ENCODE assay signal across 22 cellular contexts in genomic region chr5:36214434-36214833, GRCh38. TPM values are rescaled to one million over a fixed set of nuclear protein-coding genes. Genes with fewer than 3 reads are reported as not detected.
A peak's percentile ranks its signal among the peaks of the same experiment; 100 is the strongest.
DNase-seq lines count a peak whose midpoint lies in the region; ATAC-seq, FAIRE-seq and TF ChIP-seq lines count a peak whose summit lies in the region.
"Had no signal": no experiment of that assay in that cellular context is flagged by ENCODE, and none has a peak within 500 bp of the region (broad histone marks: within the 10 kb centered on the region; RNA-seq: fewer than 3 reads in every experiment).

No MANE protein-coding gene starts in this region.

- H3K9me3 ChIP-seq in Loucy (ENCODE audit: insufficient read depth, low read depth, low read length) (no peaks in the 10 kb centered on the region), H1 (ENCODE audit: insufficient read depth in 2 of 2, low read depth in 1 of 2, low read length in 1 of 2) (no peaks in the 10 kb centered on the region), neural progenitor cell (ENCODE audit: low read depth) (no peaks in the 10 kb centered on the region), tibial nerve (no peaks in the 10 kb centered on the region)
- H3K9me3 ChIP-seq: body of pancreas, gastroesophageal sphincter, HAP-1, thoracic aorta had no signal

- TF ChIP-seq CTCF in Loucy (conservative IDR thresholded peaks at IDR 0.05; ENCODE audit: low read length) = peak; percentile 23; the same call in 1 of the 2 replicates
- TF ChIP-seq CTCF in H1 (IDR thresholded peaks at IDR 0.05; ENCODE audit: control extremely low read depth in 1 of 3, insufficient read depth in 1 of 3, low read depth in 1 of 3, low read length in 3 of 3) = no peak; a peak in 1 of 4 replicates
- peak; percentile 24 for TF ChIP-seq CTCF in neural progenitor cell (IDR thresholded peaks at IDR 0.05)
- no peak for TF ChIP-seq CTCF in tibial nerve (IDR thresholded peaks at IDR 0.05)

- no peak overlapping the region for H3K18ac ChIP-seq in H1 (ENCODE audit: extremely low read depth, low read length)

- H3K36me3 Mint-ChIP-seq in neural progenitor cell = peaks cover 12% of the 10 kb centered on the region
- peaks cover 32% of the 10 kb centered on the region for H3K36me3 Mint-ChIP-seq in stimulated activated memory B cell treated with anti-CD40 and anti-IgM and Interleukin-4, amounts not matched to agents 10 μg/mL and 1 μg/mL and 100 μg/mL, for 72 hours

- H2AFZ ChIP-seq in Loucy (ENCODE audit: low read length) = no peak overlapping the region
- H2AFZ ChIP-seq in H1 (ENCODE audit: low read length) = no peak overlapping the region
- no peak overlapping the region for H2AFZ ChIP-seq in neural progenitor cell (replicated peaks)

- CTCF ChIA-PET in H1 (lab: Charles Lee; ENCODE audit: partially characterized antibody) = interaction anchor here (0.6 to 2.0 kb wide), 3 partner anchors 41 to 274 kb away, joined by 3 to 4 read pairs (median 3); no protein-coding TSS in a partner anchor

- H3K14ac ChIP-seq in H1 (ENCODE audit: insufficient read length) = no peak overlapping the region

- H3K23ac ChIP-seq in H1 (ENCODE audit: insufficient read length) = no peak overlapping the region

- H3K27ac ChIP-seq in H1 (ENCODE audit: low read depth, low read length) (no peak overlapping the region), neural progenitor cell (no peak overlapping the region), tibial nerve (no peak overlapping the region)
- H3K27ac ChIP-seq: 22Rv1, body of pancreas, coronary artery, gastroesophageal sphincter, SK-N-MC, thoracic aorta had no signal

- no peaks in the 10 kb centered on the region for H3K23me2 ChIP-seq in H1 (ENCODE audit: low read depth, low read length)

- peaks cover 50% of the 10 kb centered on the region for H3K36me3 ChIP-seq in Loucy (ENCODE audit: insufficient read depth, low read length)
- H3K36me3 ChIP-seq in H1 (ENCODE audit: control insufficient read depth in 2 of 4, insufficient read depth in 4 of 4, low read length in 3 of 4) = no peaks in the 10 kb centered on the region; a peak in 1 of 8 replicates
- peaks cover 10% of the 10 kb centered on the region for H3K36me3 ChIP-seq in neural progenitor cell
- H3K36me3 ChIP-seq in tibial nerve = peaks cover 0 to 60% (median 0%) of the 10 kb centered on the region in 3 donors

- peak; percentile 47 to 56 for TF ChIP-seq RAD21 in H1 (IDR thresholded peaks at IDR 0.05 in 1 of 2, conservative IDR thresholded peaks at IDR 0.05 in 1 of 2; ENCODE audit: low read depth in 2 of 2, low read length in 2 of 2)

- no peak overlapping the region for H3K4ac ChIP-seq in H1 (replicated peaks; ENCODE audit: insufficient read length, low read depth, low read length)

- no peak overlapping the region for H3K4me2 ChIP-seq in Loucy (ENCODE audit: low read depth, low read length, poor library complexity, severe bottlenecking)
- H3K4me2 ChIP-seq in H1 (ENCODE audit: insufficient read depth in 1 of 2, low read depth in 2 of 2, low read length in 2 of 2) = no peak overlapping the region
- H3K4me2 ChIP-seq in neural progenitor cell = no peak overlapping the region

- DNase-seq in DMS53 (lab: John Stamatoyannopoulos, UW) (peak; percentile 3), DMS53 treated with DMSO at 0.1 percent for 48 hours (lab: John Stamatoyannopoulos, UW; ENCODE audit: unreplicated experiment) (no peak), H1 (ENCODE audit: low read depth in 1 of 2, low spot score in 2 of 2) (no peak), neural progenitor cell (ENCODE audit: low spot score) (no peak), DMS153 (lab: John Stamatoyannopoulos, UW) (no peak), tibial nerve (ENCODE audit: low spot score in 2 of 2) (no peak)
- DNase-seq: activated CD4-positive, alpha-beta T cell treated with anti-CD3 and anti-CD28 coated beads for 1 hour; activated naive CD8-positive, alpha-beta T cell treated with anti-CD3 and anti-CD28 coated beads for 36 hours; body of pancreas; DMS 273 treated with DMSO at 0.1 percent for 48 hours; left colon; NCI-H1694 treated with DMSO at 0.1 percent for 48 hours; retina; stimulated activated CD4-positive, alpha-beta T cell treated with anti-CD3 and anti-CD28 coated beads, Interleukin-12 subunit alpha, Interleukin-12 subunit beta, amount 100 ng/mL, for 4 hours had no signal

- H3K56ac ChIP-seq in H1 (replicated peaks; ENCODE audit: insufficient read length, low read depth, low read length) = no peak overlapping the region

- no peak overlapping the region for H2BK12ac ChIP-seq in H1 (ENCODE audit: low read depth, low read length)

- no peak overlapping the region for H3K4me3 Mint-ChIP-seq in neural progenitor cell
- no peak overlapping the region for H3K4me3 Mint-ChIP-seq in stimulated activated memory B cell treated with anti-CD40 and anti-IgM and Interleukin-4, amounts not matched to agents 10 μg/mL and 1 μg/mL and 100 μg/mL, for 72 hours
- H3K4me3 Mint-ChIP-seq: activated naive CD8-positive, alpha-beta T cell treated with anti-CD3 and anti-CD28 coated beads for 36 hours had no signal

- H3F3A ChIP-seq in Loucy (ENCODE audit: low read depth) = no peaks in the 10 kb centered on the region
- H3F3A ChIP-seq in neural progenitor cell (ENCODE audit: low read depth) = no peaks in the 10 kb centered on the region

- TF ChIP-seq POLR2A in H1 (IDR thresholded peaks at IDR 0.05; ENCODE audit: control extremely low read depth in 1 of 2, low read depth in 2 of 2, low read length in 2 of 2) (no peak), tibial nerve (IDR thresholded peaks at IDR 0.05) (no peak)

- H3K79me2 ChIP-seq in Loucy (ENCODE audit: insufficient read depth, low read length) = no peaks in the 10 kb centered on the region
- no peaks in the 10 kb centered on the region for H3K79me2 ChIP-seq in H1 (ENCODE audit: control insufficient read depth in 1 of 2, insufficient read depth in 2 of 2, low read length in 2 of 2)
- no peaks in the 10 kb centered on the region for H3K79me2 ChIP-seq in neural progenitor cell (ENCODE audit: low read depth)

- H3K4me1 ChIP-seq in Loucy (ENCODE audit: insufficient read depth, low read length, poor library complexity, severe bottlenecking) = no peaks in the 10 kb centered on the region
- no peaks in the 10 kb centered on the region for H3K4me1 ChIP-seq in H1 (replicated peaks in 1 of 4; ENCODE audit: control insufficient read depth in 3 of 4, insufficient read depth in 4 of 4, low read length in 3 of 4)
- no peaks in the 10 kb centered on the region for H3K4me1 ChIP-seq in neural progenitor cell
- H3K4me1 ChIP-seq in tibial nerve = no peaks in the 10 kb centered on the region
- H3K4me1 ChIP-seq: body of pancreas had no signal

- no peak overlapping the region for H2BK20ac ChIP-seq in H1 (ENCODE audit: low read length)

- H3K79me1 ChIP-seq in H1 (ENCODE audit: low read depth, low read length) = no peaks in the 10 kb centered on the region

- no peak for ATAC-seq in stimulated activated memory B cell treated with anti-CD40 and anti-IgM and Interleukin-4, amounts not matched to agents 10 μg/mL and 1 μg/mL and 100 μg/mL, for 72 hours
- ATAC-seq: body of pancreas, gastroesophageal sphincter, left colon had no signal

- H3K9ac ChIP-seq in Loucy (ENCODE audit: low read depth, low read length, poor library complexity, severe bottlenecking) = no peak overlapping the region
- H3K9ac ChIP-seq in H1 (replicated peaks in 1 of 4; ENCODE audit: extremely low read depth in 1 of 4, low read depth in 3 of 4, low read length in 3 of 4) = no peak overlapping the region
- no peak overlapping the region for H3K9ac ChIP-seq in neural progenitor cell

- no peak for FAIRE-seq in H1 (lab: Jason Lieb, UNC)

- no peak overlapping the region for H2BK15ac ChIP-seq in H1 (ENCODE audit: low read length)

- H4K20me1 ChIP-seq in Loucy (ENCODE audit: insufficient read depth, low read length, poor library complexity, severe bottlenecking) (no peaks in the 10 kb centered on the region), H1 (replicated peaks in 1 of 2; ENCODE audit: control insufficient read depth in 1 of 2, insufficient read depth in 2 of 2, low read length in 2 of 2) (no peaks in the 10 kb centered on the region), neural progenitor cell (ENCODE audit: low read depth) (no peaks in the 10 kb centered on the region)

- TF ChIP-seq EP300 in H1 (IDR thresholded peaks at IDR 0.05; ENCODE audit: borderline replicate concordance in 1 of 2, low read depth in 2 of 2, low read length in 2 of 2) (no peak), tibial nerve (IDR thresholded peaks at IDR 0.05) (no peak)

- no peak overlapping the region for H2BK5ac ChIP-seq in H1 (ENCODE audit: low read depth, low read length)

- H3K27me3 ChIP-seq in Loucy (ENCODE audit: insufficient read depth, low read length, poor library complexity, severe bottlenecking) (no peaks in the 10 kb centered on the region), H1 (replicated peaks in 1 of 4; ENCODE audit: control insufficient read depth in 3 of 4, extremely low read depth in 1 of 4, insufficient read depth in 3 of 4, low read length in 3 of 4) (no peaks in the 10 kb centered on the region), neural progenitor cell (no peaks in the 10 kb centered on the region), tibial nerve (no peaks in the 10 kb centered on the region)
- H3K27me3 ChIP-seq: body of pancreas, gastroesophageal sphincter had no signal

- no peak overlapping the region for H4K91ac ChIP-seq in H1 (replicated peaks; ENCODE audit: insufficient read length, low read length)

- no peak overlapping the region for H3K4me3 ChIP-seq in Loucy (ENCODE audit: low read length, poor library complexity, severe bottlenecking)
- no peak overlapping the region for H3K4me3 ChIP-seq in H1 (ENCODE audit: extremely low read depth in 1 of 4, insufficient read depth in 2 of 4, low read depth in 3 of 4, low read length in 4 of 4)
- H3K4me3 ChIP-seq in neural progenitor cell = no peak overlapping the region
- H3K4me3 ChIP-seq in tibial nerve = no peak overlapping the region
- H3K4me3 ChIP-seq: body of pancreas, coronary artery, gastroesophageal sphincter, HAP-1, SK-N-MC, thoracic aorta had no signal

- H4K5ac ChIP-seq in H1 (ENCODE audit: insufficient read length, low read depth, low read length) = no peak overlapping the region

- H3K9me2 ChIP-seq in Loucy (replicated peaks; ENCODE audit: low read depth, low read length) = no peaks in the 10 kb centered on the region

- H2BK120ac ChIP-seq in H1 (replicated peaks; ENCODE audit: low read depth, low read length) = no peak overlapping the region

- POLR2A ChIA-PET in H1 (lab: Charles Lee; ENCODE audit: partially characterized antibody) = no interaction called here

- H3K27ac Mint-ChIP-seq in neural progenitor cell = no peak overlapping the region
- no peak overlapping the region for H3K27ac Mint-ChIP-seq in stimulated activated memory B cell treated with anti-CD40 and anti-IgM and Interleukin-4, amounts not matched to agents 10 μg/mL and 1 μg/mL and 100 μg/mL, for 72 hours
- H3K27ac Mint-ChIP-seq: activated naive CD8-positive, alpha-beta T cell treated with anti-CD3 and anti-CD28 coated beads for 36 hours had no signal

- H3K27me3 Mint-ChIP-seq in neural progenitor cell (ENCODE audit: insufficient read depth, low read depth) = no peaks in the 10 kb centered on the region
- H3K27me3 Mint-ChIP-seq in stimulated activated memory B cell treated with anti-CD40 and anti-IgM and Interleukin-4, amounts not matched to agents 10 μg/mL and 1 μg/mL and 100 μg/mL, for 72 hours = no peaks in the 10 kb centered on the region
- H3K27me3 Mint-ChIP-seq: activated naive CD8-positive, alpha-beta T cell treated with anti-CD3 and anti-CD28 coated beads for 36 hours had no signal

- H3K9me3 Mint-ChIP-seq in neural progenitor cell = no peaks in the 10 kb centered on the region
- no peaks in the 10 kb centered on the region for H3K9me3 Mint-ChIP-seq in stimulated activated memory B cell treated with anti-CD40 and anti-IgM and Interleukin-4, amounts not matched to agents 10 μg/mL and 1 μg/mL and 100 μg/mL, for 72 hours
- H3K9me3 Mint-ChIP-seq: activated naive CD8-positive, alpha-beta T cell treated with anti-CD3 and anti-CD28 coated beads for 36 hours had no signal

- WGBS in H1 (ENCODE audit: extremely low coverage in 1 of 2, insufficient coverage in 1 of 2, insufficient read length in 1 of 2, insufficient replicate concordance in 2 of 2, low coverage in 1 of 2, low lambda C conversion rate in 2 of 2, missing lambda C conversion rate in 1 of 2), 2 experiments = 83% methylated on average over 3 of the region's 3 CpGs; no CpG with 5 or more reads in 1 of the 2 experiments
- 83 to 91% methylated on average over 3 of the region's 3 CpGs for whole genome bisulfite sequencing in tibial nerve, 2 donors

- H3K4me1 Mint-ChIP-seq in neural progenitor cell = no peaks in the 10 kb centered on the region
- H3K4me1 Mint-ChIP-seq in stimulated activated memory B cell treated with anti-CD40 and anti-IgM and Interleukin-4, amounts not matched to agents 10 μg/mL and 1 μg/mL and 100 μg/mL, for 72 hours = no peaks in the 10 kb centered on the region
- H3K4me1 Mint-ChIP-seq: activated naive CD8-positive, alpha-beta T cell treated with anti-CD3 and anti-CD28 coated beads for 36 hours had no signal

- H2AK5ac ChIP-seq in H1 (ENCODE audit: low read depth, low read length) = no peak overlapping the region

- H4K8ac ChIP-seq in H1 (ENCODE audit: extremely low read depth, insufficient read depth, low read length) = no peak overlapping the region

RNA-seq across cellular contexts. Expression of gene NADK2, which starts 27.3 kb away (rescaled TPM):
- 16.1 and 16.4 TPM in 2 replicates for total RNA-seq in H1 (2021; fragmentation: NEBNext Ultra II Directional; extraction: Animal tissue kit (Norgen Biotek cat#: 25700))
- polyA plus RNA-seq in H1 (2011; rRNA removed) = 3.3 and 3.4 TPM in 2 replicates
- 5.9 TPM for polyA plus RNA-seq in H1 (2011; cell fraction: cytosol; rRNA removed)
- 4.2 TPM for polyA plus RNA-seq in H1 (2011; cell fraction: nucleus; rRNA removed)
- 7.4 to 15.4 TPM (median 13.1 TPM) in 4 replicates for polyA plus RNA-seq in H1 (2012, experiment 1 of 2)
- 0.97 TPM for polyA plus RNA-seq in H1 (2012, experiment 2 of 2)
- polyA plus RNA-seq in H1 (2013, experiment 1 of 2) = 4.2 TPM
- polyA plus RNA-seq in H1 (2013, experiment 2 of 2) = 4.0 TPM
- polyA minus RNA-seq in H1 (2011; rRNA and poly(A)+ RNA removed) = 10.4 and 14.0 TPM in 2 replicates
- 12.0 TPM for polyA minus RNA-seq in H1 (2011; cell fraction: cytosol; rRNA and poly(A)+ RNA removed)
- 8.8 TPM for polyA minus RNA-seq in H1 (2011; cell fraction: nucleus; rRNA and poly(A)+ RNA removed)
- total RNA-seq in neural progenitor cell (ENCODE audit: low replicate concordance) (46.1 and 68.2 TPM in 2 replicates), tibial nerve (10 to 100 TPM; 20.1 to 31.8 (median 21.6) TPM)

Comparison
In these comparisons a context has a peak if more than half of its experiments do, and no peak if none do; other contexts are left out.
1. CTCF ChIP-seq: peak in Loucy (single experiment) and neural progenitor cell (single experiment); none in H1 (0 of 3) and tibial nerve (0 of 5).